In genomic region chr15:86183765-86184491, GRCh38 we compare ENCODE assay signal across 12 cellular contexts.
DNase-seq lines count a peak whose midpoint lies in the region; ATAC-seq lines count a peak whose summit lies in the region.
"Had no signal": no experiment of that assay in that cellular context is flagged by ENCODE, and none has a peak within 500 bp of the region (broad histone marks: within the 10 kb centered on the region; RNA-seq: fewer than 3 reads in every experiment).

No MANE protein-coding gene starts in this region.

- H3K27me3 ChIP-seq in CD4-positive, alpha-beta memory T cell (ENCODE audit: insufficient read depth, low read length): no peaks in the 10 kb centered on the region

- intact Hi-C loops in posterior cingulate gyrus (cut with DNase I): no loop called here
- intact Hi-C loops in CD4-positive, alpha-beta memory T cell (cut with micrococcal nuclease): no loop called here

- H3K9me3 ChIP-seq in CD4-positive, alpha-beta memory T cell (ENCODE audit: control insufficient read depth in 1 of 2, low read length in 2 of 2): no peaks in the 10 kb centered on the region

- H3K4me3 ChIP-seq in CD4-positive, alpha-beta memory T cell (ENCODE audit: low read length in 2 of 2): no peak overlapping the region

- H3K36me3 Mint-ChIP-seq in activated T-cell treated with anti-CD3 and anti-CD28 coated beads, Interleukin-2, amount 50 U/mL, for 4 hours (ENCODE audit: insufficient read depth): no peaks in the 10 kb centered on the region
- no peaks in the 10 kb centered on the region for H3K36me3 Mint-ChIP-seq in CD4-positive, alpha-beta memory T cell

- no peak overlapping the region for H3K4me3 Mint-ChIP-seq in activated T-cell treated with anti-CD3 and anti-CD28 coated beads, Interleukin-2, amount 50 U/mL, for 4 hours
- H3K4me3 Mint-ChIP-seq in CD4-positive, alpha-beta memory T cell: no peak overlapping the region
- H3K4me3 Mint-ChIP-seq: dendritic cell treated with granulocyte-macrophage colony-stimulating factor and Interleukin-4, amounts not matched to agents 40 ng/mL and 50 ng/mL, for 4 days; HFFc6 had no signal

- no peaks in the 10 kb centered on the region for H3K36me3 ChIP-seq in CD4-positive, alpha-beta memory T cell (ENCODE audit: insufficient read depth, low read length)

- no peak overlapping the region for H3K27ac ChIP-seq in CD4-positive, alpha-beta memory T cell (ENCODE audit: low read depth, low read length)
- H3K27ac ChIP-seq: HL-60 had no signal

- H3K4me1 Mint-ChIP-seq in activated T-cell treated with anti-CD3 and anti-CD28 coated beads, Interleukin-2, amount 50 U/mL, for 4 hours (ENCODE audit: low read depth): no peaks in the 10 kb centered on the region
- no peaks in the 10 kb centered on the region for H3K4me1 Mint-ChIP-seq in CD4-positive, alpha-beta memory T cell

- H3K4me1 ChIP-seq in CD4-positive, alpha-beta memory T cell (ENCODE audit: insufficient read depth, low read length): no peaks in the 10 kb centered on the region

- peaks cover 14% of the 10 kb centered on the region for H3K27me3 Mint-ChIP-seq in activated T-cell treated with anti-CD3 and anti-CD28 coated beads, Interleukin-2, amount 50 U/mL, for 4 hours (ENCODE audit: low read depth)
- peaks cover 1 to 8% of the 10 kb centered on the region in 2 donors for H3K27me3 Mint-ChIP-seq in CD4-positive, alpha-beta memory T cell
- H3K27me3 Mint-ChIP-seq: dendritic cell treated with granulocyte-macrophage colony-stimulating factor and Interleukin-4, amounts not matched to agents 40 ng/mL and 50 ng/mL, for 4 days had no signal

- H3K27ac Mint-ChIP-seq in CD4-positive, alpha-beta memory T cell: no peak overlapping the region
- H3K27ac Mint-ChIP-seq: dendritic cell treated with granulocyte-macrophage colony-stimulating factor and Interleukin-4, amounts not matched to agents 40 ng/mL and 50 ng/mL, for 4 days; HFFc6 had no signal

- CTCF ChIA-PET in CD4-positive, alpha-beta memory T cell (lab: Charles Lee; ENCODE audit: partially characterized antibody): no interaction called here

- ATAC-seq in HG02759 (IDR thresholded peaks at IDR 0.05; ENCODE audit: unreplicated experiment): peak; percentile 85
- ATAC-seq in activated T-cell treated with anti-CD3 and anti-CD28 coated beads, Interleukin-2, amount 50 U/mL, for 4 hours: peak; percentile 94 to 96

- H3K9me3 Mint-ChIP-seq in activated T-cell treated with anti-CD3 and anti-CD28 coated beads, Interleukin-2, amount 50 U/mL, for 4 hours: no peaks in the 10 kb centered on the region
- H3K9me3 Mint-ChIP-seq in CD4-positive, alpha-beta memory T cell: peaks cover 0 to 5% (median 0%) of the 10 kb centered on the region in 8 donors
- H3K9me3 Mint-ChIP-seq: dendritic cell treated with granulocyte-macrophage colony-stimulating factor and Interleukin-4, amounts not matched to agents 40 ng/mL and 50 ng/mL, for 4 days had no signal

- POLR2A ChIA-PET in CD4-positive, alpha-beta memory T cell (lab: Charles Lee; ENCODE audit: partially characterized antibody): no interaction called here

- DNase-seq in Ammon's horn (ENCODE audit: low spot score) (peak; percentile 77), posterior cingulate gyrus (peak in 8 of 10 donors; percentile 20 to 91 (median 50)), NCI-H510A treated with DMSO at 0.1 percent for 48 hours (lab: John Stamatoyannopoulos, UW) (no peak), AML-193 (lab: John Stamatoyannopoulos, UW) (no peak)
- no peak for DNase-seq in activated T-cell treated with anti-CD3 and anti-CD28 coated beads, Interleukin-2, amount 50 U/mL, for 4 hours
- DNase-seq in CD4-positive, alpha-beta memory T cell: no peak
- no peak for DNase-seq in effector CD4-positive, alpha-beta T cell
- DNase-seq: activated effector memory CD4-positive, alpha-beta T cell treated with Interleukin-2 at 50 U/mL for 16 hours; HFFc6 had no signal

Comparison
In these comparisons a context has a peak if more than half of its experiments do, and no peak if none do; other contexts are left out.
1. DNase-seq: peak in Ammon's horn (single experiment) and posterior cingulate gyrus (8 of 10); none in activated T-cell treated with anti-CD3 and anti-CD28 coated beads, Interleukin-2, amount 50 U/mL, for 4 hours (single experiment), NCI-H510A treated with DMSO at 0.1 percent for 48 hours (single experiment), CD4-positive, alpha-beta memory T cell (0 of 5), AML-193 (0 of 2) and effector CD4-positive, alpha-beta T cell (single experiment).